In genomic region chr2:62277688-62278087, GRCh38 we compare ENCODE assay signal across 2 cellular contexts.
TF ChIP-seq lines count a peak whose summit lies in the region.

No MANE protein-coding gene starts in this region.

TF ChIP-seq in HEK293, 187 proteins besides CTCF, POLR2A, EP300 and RAD21 (continued from another document):
- TF ChIP-seq ZBTB11 (tag by site-specific recombination; conservative IDR thresholded peaks at IDR 0.05; ENCODE audit: low read depth): no peak
- TF ChIP-seq ZNF510 (tag by site-specific recombination; IDR thresholded peaks at IDR 0.05; ENCODE audit: insufficient replicate concordance): peak; percentile 45
- no peak for TF ChIP-seq ZBTB21 (tag by site-specific recombination; IDR thresholded peaks at IDR 0.05)
- no peak for TF ChIP-seq HOXA7 (CRISPR knock-in tag; IDR thresholded peaks at IDR 0.05; ENCODE audit: borderline replicate concordance)
TF ChIP-seq in HEK293: peak in this region for 3.

TF ChIP-seq in K562, 482 proteins besides CTCF, POLR2A, EP300 and RAD21 (continued from another document):
- TF ChIP-seq, protein P1, sequence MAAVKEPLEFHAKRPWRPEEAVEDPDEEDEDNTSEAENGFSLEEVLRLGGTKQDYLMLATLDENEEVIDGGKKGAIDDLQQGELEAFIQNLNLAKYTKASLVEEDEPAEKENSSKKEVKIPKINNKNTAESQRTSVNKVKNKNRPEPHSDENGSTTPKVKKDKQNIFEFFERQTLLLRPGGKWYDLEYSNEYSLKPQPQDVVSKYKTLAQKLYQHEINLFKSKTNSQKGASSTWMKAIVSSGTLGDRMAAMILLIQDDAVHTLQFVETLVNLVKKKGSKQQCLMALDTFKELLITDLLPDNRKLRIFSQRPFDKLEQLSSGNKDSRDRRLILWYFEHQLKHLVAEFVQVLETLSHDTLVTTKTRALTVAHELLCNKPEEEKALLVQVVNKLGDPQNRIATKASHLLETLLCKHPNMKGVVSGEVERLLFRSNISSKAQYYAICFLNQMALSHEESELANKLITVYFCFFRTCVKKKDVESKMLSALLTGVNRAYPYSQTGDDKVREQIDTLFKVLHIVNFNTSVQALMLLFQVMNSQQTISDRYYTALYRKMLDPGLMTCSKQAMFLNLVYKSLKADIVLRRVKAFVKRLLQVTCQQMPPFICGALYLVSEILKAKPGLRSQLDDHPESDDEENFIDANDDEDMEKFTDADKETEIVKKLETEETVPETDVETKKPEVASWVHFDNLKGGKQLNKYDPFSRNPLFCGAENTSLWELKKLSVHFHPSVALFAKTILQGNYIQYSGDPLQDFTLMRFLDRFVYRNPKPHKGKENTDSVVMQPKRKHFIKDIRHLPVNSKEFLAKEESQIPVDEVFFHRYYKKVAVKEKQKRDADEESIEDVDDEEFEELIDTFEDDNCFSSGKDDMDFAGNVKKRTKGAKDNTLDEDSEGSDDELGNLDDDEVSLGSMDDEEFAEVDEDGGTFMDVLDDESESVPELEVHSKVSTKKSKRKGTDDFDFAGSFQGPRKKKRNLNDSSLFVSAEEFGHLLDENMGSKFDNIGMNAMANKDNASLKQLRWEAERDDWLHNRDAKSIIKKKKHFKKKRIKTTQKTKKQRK (IDR thresholded peaks at IDR 0.05; ENCODE audit: borderline replicate concordance, low read depth, low read length): peak; percentile 87
- TF ChIP-seq, protein P2, sequence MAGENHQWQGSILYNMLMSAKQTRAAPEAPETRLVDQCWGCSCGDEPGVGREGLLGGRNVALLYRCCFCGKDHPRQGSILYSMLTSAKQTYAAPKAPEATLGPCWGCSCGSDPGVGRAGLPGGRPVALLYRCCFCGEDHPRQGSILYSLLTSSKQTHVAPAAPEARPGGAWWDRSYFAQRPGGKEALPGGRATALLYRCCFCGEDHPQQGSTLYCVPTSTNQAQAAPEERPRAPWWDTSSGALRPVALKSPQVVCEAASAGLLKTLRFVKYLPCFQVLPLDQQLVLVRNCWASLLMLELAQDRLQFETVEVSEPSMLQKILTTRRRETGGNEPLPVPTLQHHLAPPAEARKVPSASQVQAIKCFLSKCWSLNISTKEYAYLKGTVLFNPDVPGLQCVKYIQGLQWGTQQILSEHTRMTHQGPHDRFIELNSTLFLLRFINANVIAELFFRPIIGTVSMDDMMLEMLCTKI (IDR thresholded peaks at IDR 0.05; ENCODE audit: partially characterized antibody): no peak
